ENCODE assay signal across 2 cellular contexts in the genomic region with DNA sequence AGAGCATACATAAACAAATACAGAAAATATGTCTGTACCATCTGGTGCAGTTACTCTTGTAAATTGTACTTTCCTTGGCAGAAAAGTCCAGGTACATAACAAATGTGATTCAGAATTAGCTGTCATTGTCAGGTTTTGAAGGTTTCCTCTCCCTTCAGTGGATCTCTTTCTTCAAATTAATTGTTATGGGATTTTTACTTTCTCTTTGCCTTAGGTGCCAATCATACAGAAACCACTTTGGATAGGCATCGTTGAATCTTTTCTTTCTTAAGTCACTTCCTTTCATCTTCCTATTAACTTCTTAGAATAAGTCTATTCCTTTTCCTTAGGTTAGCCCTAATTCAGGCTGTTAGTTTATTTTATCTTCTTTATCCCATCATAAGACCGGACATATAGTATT.
TF ChIP-seq lines count a peak whose summit lies in the region.

No MANE protein-coding gene starts in this region.

TF ChIP-seq in GM12878, 131 proteins besides CTCF, POLR2A, EP300 and RAD21:
- TF ChIP-seq, protein P1, sequence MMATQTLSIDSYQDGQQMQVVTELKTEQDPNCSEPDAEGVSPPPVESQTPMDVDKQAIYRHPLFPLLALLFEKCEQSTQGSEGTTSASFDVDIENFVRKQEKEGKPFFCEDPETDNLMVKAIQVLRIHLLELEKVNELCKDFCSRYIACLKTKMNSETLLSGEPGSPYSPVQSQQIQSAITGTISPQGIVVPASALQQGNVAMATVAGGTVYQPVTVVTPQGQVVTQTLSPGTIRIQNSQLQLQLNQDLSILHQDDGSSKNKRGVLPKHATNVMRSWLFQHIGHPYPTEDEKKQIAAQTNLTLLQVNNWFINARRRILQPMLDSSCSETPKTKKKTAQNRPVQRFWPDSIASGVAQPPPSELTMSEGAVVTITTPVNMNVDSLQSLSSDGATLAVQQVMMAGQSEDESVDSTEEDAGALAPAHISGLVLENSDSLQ (IDR thresholded peaks at IDR 0.05), result peak; percentile 65
- TF ChIP-seq, protein P2, sequence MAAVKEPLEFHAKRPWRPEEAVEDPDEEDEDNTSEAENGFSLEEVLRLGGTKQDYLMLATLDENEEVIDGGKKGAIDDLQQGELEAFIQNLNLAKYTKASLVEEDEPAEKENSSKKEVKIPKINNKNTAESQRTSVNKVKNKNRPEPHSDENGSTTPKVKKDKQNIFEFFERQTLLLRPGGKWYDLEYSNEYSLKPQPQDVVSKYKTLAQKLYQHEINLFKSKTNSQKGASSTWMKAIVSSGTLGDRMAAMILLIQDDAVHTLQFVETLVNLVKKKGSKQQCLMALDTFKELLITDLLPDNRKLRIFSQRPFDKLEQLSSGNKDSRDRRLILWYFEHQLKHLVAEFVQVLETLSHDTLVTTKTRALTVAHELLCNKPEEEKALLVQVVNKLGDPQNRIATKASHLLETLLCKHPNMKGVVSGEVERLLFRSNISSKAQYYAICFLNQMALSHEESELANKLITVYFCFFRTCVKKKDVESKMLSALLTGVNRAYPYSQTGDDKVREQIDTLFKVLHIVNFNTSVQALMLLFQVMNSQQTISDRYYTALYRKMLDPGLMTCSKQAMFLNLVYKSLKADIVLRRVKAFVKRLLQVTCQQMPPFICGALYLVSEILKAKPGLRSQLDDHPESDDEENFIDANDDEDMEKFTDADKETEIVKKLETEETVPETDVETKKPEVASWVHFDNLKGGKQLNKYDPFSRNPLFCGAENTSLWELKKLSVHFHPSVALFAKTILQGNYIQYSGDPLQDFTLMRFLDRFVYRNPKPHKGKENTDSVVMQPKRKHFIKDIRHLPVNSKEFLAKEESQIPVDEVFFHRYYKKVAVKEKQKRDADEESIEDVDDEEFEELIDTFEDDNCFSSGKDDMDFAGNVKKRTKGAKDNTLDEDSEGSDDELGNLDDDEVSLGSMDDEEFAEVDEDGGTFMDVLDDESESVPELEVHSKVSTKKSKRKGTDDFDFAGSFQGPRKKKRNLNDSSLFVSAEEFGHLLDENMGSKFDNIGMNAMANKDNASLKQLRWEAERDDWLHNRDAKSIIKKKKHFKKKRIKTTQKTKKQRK (IDR thresholded peaks at IDR 0.05; ENCODE audit: low read depth, low read length), result no peak
- TF ChIP-seq, protein P3, sequence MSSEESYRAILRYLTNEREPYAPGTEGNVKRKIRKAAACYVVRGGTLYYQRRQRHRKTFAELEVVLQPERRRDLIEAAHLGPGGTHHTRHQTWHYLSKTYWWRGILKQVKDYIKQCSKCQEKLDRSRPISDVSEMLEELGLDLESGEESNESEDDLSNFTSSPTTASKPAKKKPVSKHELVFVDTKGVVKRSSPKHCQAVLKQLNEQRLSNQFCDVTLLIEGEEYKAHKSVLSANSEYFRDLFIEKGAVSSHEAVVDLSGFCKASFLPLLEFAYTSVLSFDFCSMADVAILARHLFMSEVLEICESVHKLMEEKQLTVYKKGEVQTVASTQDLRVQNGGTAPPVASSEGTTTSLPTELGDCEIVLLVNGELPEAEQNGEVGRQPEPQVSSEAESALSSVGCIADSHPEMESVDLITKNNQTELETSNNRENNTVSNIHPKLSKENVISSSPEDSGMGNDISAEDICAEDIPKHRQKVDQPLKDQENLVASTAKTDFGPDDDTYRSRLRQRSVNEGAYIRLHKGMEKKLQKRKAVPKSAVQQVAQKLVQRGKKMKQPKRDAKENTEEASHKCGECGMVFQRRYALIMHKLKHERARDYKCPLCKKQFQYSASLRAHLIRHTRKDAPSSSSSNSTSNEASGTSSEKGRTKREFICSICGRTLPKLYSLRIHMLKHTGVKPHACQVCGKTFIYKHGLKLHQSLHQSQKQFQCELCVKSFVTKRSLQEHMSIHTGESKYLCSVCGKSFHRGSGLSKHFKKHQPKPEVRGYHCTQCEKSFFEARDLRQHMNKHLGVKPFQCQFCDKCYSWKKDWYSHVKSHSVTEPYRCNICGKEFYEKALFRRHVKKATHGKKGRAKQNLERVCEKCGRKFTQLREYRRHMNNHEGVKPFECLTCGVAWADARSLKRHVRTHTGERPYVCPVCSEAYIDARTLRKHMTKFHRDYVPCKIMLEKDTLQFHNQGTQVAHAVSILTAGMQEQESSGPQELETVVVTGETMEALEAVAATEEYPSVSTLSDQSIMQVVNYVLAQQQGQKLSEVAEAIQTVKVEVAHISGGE (CRISPR knock-in tag; IDR thresholded peaks at IDR 0.05), result no peak

TF ChIP-seq in HEK293T, 16 proteins besides CTCF, POLR2A, EP300 and RAD21 (continued from another document):
- TF ChIP-seq ZNF384 (IDR thresholded peaks at IDR 0.05) (no peak), L3MBTL2 (conservative IDR thresholded peaks at IDR 0.05) (no peak), FOXK2 (IDR thresholded peaks at IDR 0.05) (no peak)
- TF ChIP-seq, protein P1 (IDR thresholded peaks at IDR 0.05), result no peak
